ENCODE assay signal across 25 cellular contexts in the genomic region with DNA sequence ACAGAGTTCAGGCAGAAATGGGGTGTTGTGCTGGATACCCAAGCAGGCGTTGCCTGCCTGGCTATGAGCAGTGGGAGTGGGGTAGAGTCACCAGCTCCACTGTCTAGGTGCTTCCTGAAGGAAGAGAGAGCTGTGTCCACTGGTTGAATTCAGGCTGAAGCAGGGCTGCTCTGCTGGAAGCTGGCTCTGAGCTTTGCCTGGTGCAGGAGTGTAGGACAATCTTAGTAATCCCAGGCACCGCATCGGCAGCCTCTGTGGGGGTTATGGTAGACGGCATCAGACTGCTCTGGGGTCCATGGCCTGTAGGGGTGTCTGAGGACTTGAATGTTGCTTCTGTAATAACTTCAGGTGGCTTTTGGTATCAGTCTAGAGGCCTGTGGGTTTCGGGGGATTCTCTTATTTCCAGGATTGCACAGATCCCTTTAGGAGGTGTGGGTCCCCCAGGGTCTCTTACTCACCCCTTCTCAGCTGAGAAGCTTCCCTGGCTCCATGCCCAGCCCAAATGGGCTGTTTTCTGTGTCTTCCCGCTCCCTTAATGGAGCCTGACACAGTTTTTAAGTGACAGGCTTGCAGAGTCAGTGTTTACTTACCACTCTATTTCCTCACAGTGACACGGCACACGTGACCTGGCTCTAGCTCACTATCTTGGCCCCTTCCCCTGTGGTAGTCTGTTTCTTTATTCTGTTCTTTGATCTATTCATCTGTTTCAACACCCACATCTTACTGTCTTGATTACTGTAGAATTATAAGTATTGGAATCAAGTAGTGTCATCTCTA.
DNase-seq lines count a peak whose midpoint lies in the region.
"Had no signal": no experiment of that assay in that cellular context is flagged by ENCODE, and none has a peak within 500 bp of the region (broad histone marks: within the 10 kb centered on the region; RNA-seq: fewer than 3 reads in every experiment).

No MANE protein-coding gene starts in this region.

- no peak overlapping the region for H3K4ac ChIP-seq in neuronal stem cell (ENCODE audit: low read length)

- no peak overlapping the region for H3K9ac ChIP-seq in neuronal stem cell (ENCODE audit: low read depth, low read length, poor library complexity)

- H3K9me3 ChIP-seq in neuronal stem cell (replicated peaks in 1 of 2; ENCODE audit: control insufficient read depth in 2 of 2, insufficient read depth in 1 of 2, low read depth in 1 of 2, low read length in 2 of 2) = no peaks in the 10 kb centered on the region
- H3K9me3 ChIP-seq: Caco-2, SJCRH30, upper lobe of left lung had no signal

- H3K14ac ChIP-seq in neuronal stem cell (ENCODE audit: low read length) = no peak overlapping the region

- no CpG with 5 or more reads among the region's 8 CpGs for WGBS in neuronal stem cell (ENCODE audit: extremely low coverage in 2 of 2, insufficient read length in 2 of 2, insufficient replicate concordance in 1 of 2), 2 donors

- no peak overlapping the region for H3K18ac ChIP-seq in neuronal stem cell (ENCODE audit: low read length)

- no peak overlapping the region for H3K4me3 ChIP-seq in neuronal stem cell (ENCODE audit: low read length in 2 of 2)
- H3K4me3 ChIP-seq: PC-9, SJCRH30, upper lobe of left lung had no signal

- no peak overlapping the region for H4K8ac ChIP-seq in neuronal stem cell (ENCODE audit: low read depth, low read length)

- H2BK5ac ChIP-seq in neuronal stem cell (ENCODE audit: low read length) = no peak overlapping the region

- H2AK5ac ChIP-seq in neuronal stem cell (ENCODE audit: low read depth, low read length) = no peak overlapping the region

- H3K27me3 ChIP-seq in neuronal stem cell (ENCODE audit: control insufficient read depth in 3 of 3, insufficient read depth in 3 of 3, low read depth in 1 of 3, low read length in 3 of 3) = no peaks in the 10 kb centered on the region
- H3K27me3 ChIP-seq: SJCRH30, upper lobe of left lung had no signal

- H2AFZ ChIP-seq in neuronal stem cell (ENCODE audit: low read length) = peak overlapping the region; percentile 59
- H2AFZ ChIP-seq: PC-9 had no signal

- H3K4me1 ChIP-seq in neuronal stem cell (ENCODE audit: control insufficient read depth in 2 of 2, insufficient read depth in 1 of 2, low read depth in 1 of 2, low read length in 2 of 2) = no peaks in the 10 kb centered on the region
- H3K4me1 ChIP-seq: Caco-2, SJCRH30 had no signal

- H3K79me1 ChIP-seq in neuronal stem cell (ENCODE audit: low read depth, low read length) = no peaks in the 10 kb centered on the region

- no peak overlapping the region for H2BK15ac ChIP-seq in neuronal stem cell (ENCODE audit: low read length)

- H2BK12ac ChIP-seq in neuronal stem cell (ENCODE audit: low read length) = no peak overlapping the region

- no peak overlapping the region for H2BK120ac ChIP-seq in neuronal stem cell (ENCODE audit: low read depth, low read length)

- DNase-seq in NCI-H748 (lab: John Stamatoyannopoulos, UW; ENCODE audit: unreplicated experiment) (peak; percentile 74), NCI-H748 treated with DMSO at 0.1 percent for 48 hours (lab: John Stamatoyannopoulos, UW) (no peak), NCI-H187 treated with DMSO at 0.1 percent for 48 hours (lab: John Stamatoyannopoulos, UW) (peak; percentile 53), SHP77 (lab: John Stamatoyannopoulos, UW) (peak; percentile 13 to 50), neuronal stem cell (ENCODE audit: low spot score) (no peak), MV-4-11 (lab: John Stamatoyannopoulos, UW) (no peak), KG1 (lab: John Stamatoyannopoulos, UW) (no peak)
- no peak for DNase-seq in activated CD4-positive, CD25-positive, alpha-beta regulatory T cell treated with anti-CD3 and anti-CD28 coated beads, Interleukin-2, amount 50 U/mL, for 72 hours
- DNase-seq: activated CD4-positive, alpha-beta T cell treated with anti-CD3 and anti-CD28 coated beads, Interleukin-2, amount 50 U/mL, for 1 hour; activated naive CD4-positive, alpha-beta T cell treated with anti-CD3 and anti-CD28 coated beads, Interleukin-2, amount 50 U/mL, for 16 hours; aorta; Caco-2; caudate nucleus; dermis blood vessel endothelial cell; IMR-90; left colon; NCI-H2081; NCI-H82; PC-9; right cardiac atrium; SJCRH30; stimulated activated CD4-positive, alpha-beta T cell treated with anti-CD3 and anti-CD28 coated beads, Interleukin-12 subunit alpha, Interleukin-12 subunit beta, amount 100 ng/mL, for 4 hours; T-helper 2 cell; upper lobe of left lung had no signal

- no peaks in the 10 kb centered on the region for H3K36me3 ChIP-seq in neuronal stem cell (replicated peaks in 1 of 2; ENCODE audit: control insufficient read depth in 2 of 2, insufficient read depth in 2 of 2, low read length in 2 of 2)
- H3K36me3 ChIP-seq: SJCRH30, upper lobe of left lung had no signal

- H3K4me2 ChIP-seq in neuronal stem cell (ENCODE audit: insufficient read depth, low read length, poor library complexity, severe bottlenecking) = no peak overlapping the region
- H3K4me2 ChIP-seq: PC-9 had no signal

- no peak overlapping the region for H3K27ac ChIP-seq in neuronal stem cell (replicated peaks; ENCODE audit: low read length)
- H3K27ac ChIP-seq: PC-9, SJCRH30, upper lobe of left lung, VCaP had no signal

- H3K23ac ChIP-seq in neuronal stem cell (ENCODE audit: low read depth, low read length, poor library complexity) = no peak overlapping the region

- H4K91ac ChIP-seq in neuronal stem cell (ENCODE audit: low read depth, low read length, poor library complexity) = no peak overlapping the region

Comparison
In these comparisons a context has a peak if more than half of its experiments do, and no peak if none do; other contexts are left out.
1. DNase-seq: peak in NCI-H748 (single experiment), NCI-H187 treated with DMSO at 0.1 percent for 48 hours (single experiment) and SHP77 (2 of 2); none in NCI-H748 treated with DMSO at 0.1 percent for 48 hours (single experiment), neuronal stem cell (single experiment), MV-4-11 (single experiment), activated CD4-positive, CD25-positive, alpha-beta regulatory T cell treated with anti-CD3 and anti-CD28 coated beads, Interleukin-2, amount 50 U/mL, for 72 hours (single experiment) and KG1 (single experiment).